In the genomic region with DNA sequence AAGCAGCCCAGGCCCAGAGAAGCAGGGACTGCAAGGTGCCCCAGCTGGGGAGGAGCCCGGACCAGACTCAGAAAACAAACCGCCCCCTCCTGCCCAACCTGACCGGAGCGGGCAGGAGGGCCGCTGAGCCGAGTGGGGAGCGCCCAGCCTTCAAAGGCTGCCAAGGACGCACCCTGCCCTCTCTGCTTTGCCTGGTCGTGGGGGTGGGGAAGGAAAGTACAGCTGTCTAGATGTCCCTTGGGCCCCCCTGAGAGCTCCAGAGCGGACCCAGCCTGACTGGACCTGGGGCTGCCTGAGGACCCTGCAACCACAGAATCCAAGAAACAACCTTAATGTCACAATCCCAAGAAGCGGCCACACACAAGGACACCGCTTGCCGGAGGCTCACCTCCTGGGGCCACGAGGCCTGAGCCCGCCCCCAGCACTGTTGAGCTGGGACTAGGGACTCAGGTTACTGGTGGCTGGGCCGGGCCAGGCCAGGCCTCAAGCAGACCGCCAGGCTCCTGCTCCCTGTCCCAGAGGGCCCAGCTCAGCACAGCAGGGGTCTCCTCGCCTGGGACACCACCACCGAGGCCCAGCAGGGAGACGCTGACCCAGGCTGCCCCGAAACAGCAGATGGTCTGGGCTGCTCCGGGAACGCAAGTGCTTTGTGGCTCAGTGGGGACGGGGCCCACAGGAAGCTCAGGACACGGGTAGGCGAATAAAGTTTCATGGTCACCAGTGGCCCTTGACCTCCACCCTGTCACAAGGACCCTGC, we compare ENCODE assay signal across 8 cellular contexts. TPM values are rescaled to one million over a fixed set of nuclear protein-coding genes. Genes with fewer than 3 reads are reported as not detected.
DNase-seq lines count a peak whose midpoint lies in the region; ATAC-seq, FAIRE-seq and TF ChIP-seq lines count a peak whose summit lies in the region.

No MANE protein-coding gene starts in this region.

- no peak; the same call in 1 of the 2 replicates for TF ChIP-seq RAD21 in HepG2 (CRISPR knock-in tag; IDR thresholded peaks at IDR 0.05)

- peak overlapping the region; percentile 91 for H3K4me2 ChIP-seq in HepG2 (ENCODE audit: low read depth, low read length)

- peak in 1 of 2 experiments; percentile 47; a peak in 1 of 4 replicates for TF ChIP-seq POLR2A in HepG2 (IDR thresholded peaks at IDR 0.05; ENCODE audit: insufficient read depth in 1 of 2, low read depth in 2 of 2, low read length in 2 of 2)

- H3K9me3 ChIP-seq in AG04450 (ENCODE audit: control insufficient read depth, insufficient read depth, low read length) (no peaks in the 10 kb centered on the region; the same call in 1 of the 2 replicates), HUES6 (ENCODE audit: control insufficient read depth, insufficient read depth, low read depth, low read length) (no peaks in the 10 kb centered on the region), HepG2 (ENCODE audit: low read length) (no peaks in the 10 kb centered on the region)

- H3K36me3 ChIP-seq in HUES6 (ENCODE audit: control insufficient read depth, insufficient read depth, low read length) = 0 out of 2 replicates have a peak, but pooled peaks cover 3% of the 10 kb centered on the region
- no peaks in the 10 kb centered on the region for H3K36me3 ChIP-seq in HepG2 (replicated peaks in 1 of 2; ENCODE audit: control insufficient read depth in 1 of 2, insufficient read depth in 2 of 2, low read length in 2 of 2)

- H3K4me1 Mint-ChIP-seq in brain (peaks cover 25% of the 10 kb centered on the region), type B pancreatic cell (ENCODE audit: unreplicated experiment) (peaks cover 17% of the 10 kb centered on the region)

- peak overlapping the region; percentile 74 for H3K4me3 ChIP-seq in AG04450 (ENCODE audit: low read depth, low read length)
- peak overlapping the region; percentile 77 for H3K4me3 ChIP-seq in HUES6 (ENCODE audit: low read depth, low read length)
- peak overlapping the region; percentile 79 to 89 (median 85) for H3K4me3 ChIP-seq in HepG2 (replicated peaks in 1 of 3; ENCODE audit: insufficient read depth in 1 of 3, low read depth in 2 of 3, low read length in 3 of 3)

- H3K9ac ChIP-seq in HUES6 (ENCODE audit: low read length) (peak overlapping the region; percentile 72), HepG2 (ENCODE audit: insufficient read depth, low read depth, low read length) (peak overlapping the region; percentile 91)

- H3K27ac Mint-ChIP-seq in brain (peak overlapping the region in 4 of 5 experiments; percentile 35 to 79 (median 62)), type B pancreatic cell (peak overlapping the region; percentile 46)

- no peak overlapping the region for H2AFZ ChIP-seq in HepG2 (ENCODE audit: low read length)

- BruUV-seq in HepG2 (replicated peaks; lab: Mats Ljungman, UMichigan) = TSS peak; percentile 68

- H3K27me3 ChIP-seq in AG04450 (ENCODE audit: control insufficient read depth, insufficient read depth, low read length) (no peaks in the 10 kb centered on the region), HUES6 (ENCODE audit: control insufficient read depth, insufficient read depth, low read length) (peaks cover 4% of the 10 kb centered on the region; the same call in 1 of the 2 replicates), HepG2 (ENCODE audit: control insufficient read depth in 1 of 2, insufficient read depth in 2 of 2, low read length in 2 of 2) (no peaks in the 10 kb centered on the region)

- H3K36me3 Mint-ChIP-seq in brain (no peaks in the 10 kb centered on the region), type B pancreatic cell (no peaks in the 10 kb centered on the region)

- H3K4me1 ChIP-seq in HUES6 (ENCODE audit: control insufficient read depth, insufficient read depth, low read length) (peaks cover 25% of the 10 kb centered on the region), HepG2 (ENCODE audit: insufficient read depth, low read length) (peaks cover 58% of the 10 kb centered on the region)

- TF ChIP-seq EP300 in HepG2 (IDR thresholded peaks at IDR 0.05; ENCODE audit: low read depth in 2 of 2, low read length in 2 of 2) (peak in 1 of 2 experiments; percentile 24; a peak in 1 of 4 replicates), HepG2 (CRISPR knock-in tag; IDR thresholded peaks at IDR 0.05; ENCODE audit: borderline replicate concordance) (no peak)

- peak; percentile 46 for FAIRE-seq in HepG2 (lab: Jason Lieb, UNC)

- peak; percentile 74 for ATAC-seq in HepG2
- no peak for ATAC-seq in HG03097 (IDR thresholded peaks at IDR 0.05; ENCODE audit: low FRiP score, unreplicated experiment)
- no peak for ATAC-seq in HG03135 (IDR thresholded peaks at IDR 0.05; ENCODE audit: unreplicated experiment)

- TF ChIP-seq CTCF in AG04450 (IDR thresholded peaks at IDR 0.05; ENCODE audit: low read depth, low read length) = no peak
- TF ChIP-seq CTCF in brain (conservative IDR thresholded peaks at IDR 0.05) = no peak
- no peak; the same call in 1 of the 2 replicates for TF ChIP-seq CTCF in HepG2 (CRISPR knock-in tag; IDR thresholded peaks at IDR 0.05)
- TF ChIP-seq CTCF in type B pancreatic cell (conservative IDR thresholded peaks at IDR 0.05) = no peak

- H3K27me3 Mint-ChIP-seq in brain (peaks cover 11% of the 10 kb centered on the region), type B pancreatic cell (peaks cover 5% of the 10 kb centered on the region)

- in situ Hi-C loops in HepG2 (cut with HindIII; ENCODE audit: extremely low pct_ligation_motif_present, low pct_unique_long_range_greater_than_20kb) = no loop called here

- POLR2A ChIA-PET in AG04450 (lab: Yijun Ruan, JAX) = interaction anchor here (1.7 to 1.9 kb wide), 2 partner anchors 10 to 27 kb away, joined by 7 to 12 read pairs; partner anchors contain the start of genes AURKAIP1 and MXRA8
- POLR2A ChIA-PET in HepG2 (lab: Yijun Ruan, JAX) = interaction anchor here (0.8 to 2.7 kb wide), 17 partner anchors 10 to 157 kb away, joined by 3 to 38 read pairs (median 6); partner anchors contain the start of genes AURKAIP1, CCNL2, MXRA8 and TAS1R3

- CTCF ChIA-PET in AG04450 (lab: Charles Lee) = interaction anchor here (0.8 to 1.2 kb wide), 4 partner anchors 13 to 226 kb away, joined by 3 to 6 read pairs (median 3); no protein-coding TSS in a partner anchor
- CTCF ChIA-PET in HepG2 (lab: Yijun Ruan, JAX; ENCODE audit: low intra/inter-chr PET ratio, low total read pairs) = no interaction called here

- DNase-seq in AG04450 (ENCODE audit: low read depth, low spot score) (no peak), HepG2 (ENCODE audit: low spot score) (peak; percentile 72), type B pancreatic cell (ENCODE audit: extremely low spot score, unreplicated experiment) (no peak), DMS79 treated with DMSO at 0.1 percent for 48 hours (lab: John Stamatoyannopoulos, UW) (no peak)

- H4K20me1 ChIP-seq in HepG2 (ENCODE audit: insufficient read depth, low read length) = peaks cover 29% of the 10 kb centered on the region; the same call in 1 of the 2 replicates

- H3K4me3 Mint-ChIP-seq in brain (peak overlapping the region; percentile 81 to 87 (median 82)), type B pancreatic cell (peak overlapping the region; percentile 85)

- intact Hi-C loops in HepG2 (cut with micrococcal nuclease; ENCODE audit: unreplicated experiment) = loop anchor here (1.0 kb wide), 1 partner anchor 24 kb away; no protein-coding TSS in a partner anchor

- H3K9me3 Mint-ChIP-seq in brain = no peaks in the 10 kb centered on the region
- H3K9me3 Mint-ChIP-seq in type B pancreatic cell = no peaks in the 10 kb centered on the region

- H3K27ac ChIP-seq in AG04450 (ENCODE audit: low read depth, low read length) = peak overlapping the region; percentile 2
- H3K27ac ChIP-seq in HUES6 (ENCODE audit: low read depth, low read length) = no peak overlapping the region
- H3K27ac ChIP-seq in HepG2 (ENCODE audit: extremely low read length, insufficient read depth, low read length) = peak overlapping the region; percentile 82

- 0% methylated on average over 9 of the region's 26 CpGs for WGBS in HepG2 (ENCODE audit: low lambda C conversion rate)

- H3K79me2 ChIP-seq in HepG2 (ENCODE audit: insufficient read depth, low read length) = peaks cover 48% of the 10 kb centered on the region

RNA-seq across cellular contexts. Expression of gene DVL1, which starts 1.4 kb away (rescaled TPM):
- 8.9 and 13.6 TPM in 2 replicates for polyA plus RNA-seq in AG04450 (2011; rRNA removed)
- 7.7 and 9.2 TPM in 2 replicates for polyA minus RNA-seq in AG04450 (2011; rRNA and poly(A)+ RNA removed)
- 61.7 TPM for polyA plus RNA-seq in brain (ENCODE audit: insufficient read depth, low read depth, low replicate concordance)
- 42.8 and 60.4 TPM in 2 replicates for total RNA-seq in HepG2 (2016; rRNA removed; fragmentation: Illumina TruSeq; extraction: Trizol)
- 36.3 and 41.3 TPM in 2 replicates for total RNA-seq in HepG2 (2016; cell fraction: cytosol; rRNA removed; fragmentation: Illumina TruSeq; extraction: Trizol; ENCODE audit: low read depth)
- 36.7 and 61.0 TPM in 2 replicates for total RNA-seq in HepG2 (2016; cell fraction: insoluble cytoplasmic fraction; rRNA removed; fragmentation: Illumina TruSeq; extraction: Trizol)
- total RNA-seq in HepG2 (2016; cell fraction: membrane; rRNA removed; fragmentation: Illumina TruSeq; extraction: Trizol) = 84.2 and 90.2 TPM in 2 replicates
- 38.1 and 46.4 TPM in 2 replicates for total RNA-seq in HepG2 (2016; cell fraction: nucleus; rRNA removed; fragmentation: Illumina TruSeq; extraction: Trizol)
- polyA plus RNA-seq in HepG2 (2011; rRNA removed) = 30.8 and 49.5 TPM in 2 replicates
- 25.9 and 50.1 TPM in 2 replicates for polyA plus RNA-seq in HepG2 (2011; cell fraction: cytosol; rRNA removed)
- polyA plus RNA-seq in HepG2 (2011; cell fraction: nucleus; rRNA removed) = 153 and 204 TPM in 2 replicates
- polyA plus RNA-seq in HepG2 (2012) = 29.7 and 38.8 TPM in 2 replicates
- polyA plus RNA-seq in HepG2 (2016; cell fraction: cytosol; fragmentation: Illumina TruSeq; extraction: Trizol; ENCODE audit: low read depth) = 26.3 and 31.1 TPM in 2 replicates
- polyA plus RNA-seq in HepG2 (2016; cell fraction: insoluble cytoplasmic fraction; fragmentation: Illumina TruSeq; extraction: Trizol; ENCODE audit: low read depth) = 34.3 and 36.1 TPM in 2 replicates
- polyA plus RNA-seq in HepG2 (2016; cell fraction: membrane; fragmentation: Illumina TruSeq; extraction: Trizol; ENCODE audit: low read depth) = 54.8 and 63.5 TPM in 2 replicates
- polyA plus RNA-seq in HepG2 (2016; cell fraction: nucleus; fragmentation: Illumina TruSeq; extraction: Trizol; ENCODE audit: insufficient read depth, low read depth) = 84.5 and 84.8 TPM in 2 replicates
- polyA minus RNA-seq in HepG2 (2011; rRNA and poly(A)+ RNA removed; ENCODE audit: low replicate concordance) = 41.6 and 83.7 TPM in 2 replicates
- polyA minus RNA-seq in HepG2 (2011; cell fraction: cytosol; rRNA and poly(A)+ RNA removed) = 26.2 and 33.4 TPM in 2 replicates
- polyA minus RNA-seq in HepG2 (2011; cell fraction: nucleus; rRNA and poly(A)+ RNA removed) = 27.6 and 29.8 TPM in 2 replicates
- total RNA-seq in type B pancreatic cell (ENCODE audit: low replicate concordance) = 62.8 and 63.5 TPM in 2 replicates

RNA-seq across cellular contexts. Expression of gene MXRA8, which starts 10.5 kb away (rescaled TPM):
- 186 and 275 TPM in 2 replicates for polyA plus RNA-seq in AG04450 (2011; rRNA removed)
- 171 and 233 TPM in 2 replicates for polyA minus RNA-seq in AG04450 (2011; rRNA and poly(A)+ RNA removed)
- 10.2 TPM for polyA plus RNA-seq in brain (ENCODE audit: insufficient read depth, low read depth, low replicate concordance)
- total RNA-seq in HepG2 (2016; rRNA removed; fragmentation: Illumina TruSeq; extraction: Trizol) = 5.4 and 19.8 TPM in 2 replicates
- 4.4 and 6.1 TPM in 2 replicates for total RNA-seq in HepG2 (2016; cell fraction: cytosol; rRNA removed; fragmentation: Illumina TruSeq; extraction: Trizol; ENCODE audit: low read depth)
- 5.2 and 18.5 TPM in 2 replicates for total RNA-seq in HepG2 (2016; cell fraction: insoluble cytoplasmic fraction; rRNA removed; fragmentation: Illumina TruSeq; extraction: Trizol)
- total RNA-seq in HepG2 (2016; cell fraction: membrane; rRNA removed; fragmentation: Illumina TruSeq; extraction: Trizol) = 9.0 and 10.5 TPM in 2 replicates
- total RNA-seq in HepG2 (2016; cell fraction: nucleus; rRNA removed; fragmentation: Illumina TruSeq; extraction: Trizol) = 15.6 and 22.5 TPM in 2 replicates
- 44.8 and 71.0 TPM in 2 replicates for polyA plus RNA-seq in HepG2 (2011; rRNA removed)
- 35.7 and 49.1 TPM in 2 replicates for polyA plus RNA-seq in HepG2 (2011; cell fraction: cytosol; rRNA removed)
- 279 and 296 TPM in 2 replicates for polyA plus RNA-seq in HepG2 (2011; cell fraction: nucleus; rRNA removed)
- 22.6 and 42.3 TPM in 2 replicates for polyA plus RNA-seq in HepG2 (2012)
- 4.9 and 5.3 TPM in 2 replicates for polyA plus RNA-seq in HepG2 (2016; cell fraction: cytosol; fragmentation: Illumina TruSeq; extraction: Trizol; ENCODE audit: low read depth)
- 6.0 and 9.7 TPM in 2 replicates for polyA plus RNA-seq in HepG2 (2016; cell fraction: insoluble cytoplasmic fraction; fragmentation: Illumina TruSeq; extraction: Trizol; ENCODE audit: low read depth)
- 10.7 and 11.1 TPM in 2 replicates for polyA plus RNA-seq in HepG2 (2016; cell fraction: membrane; fragmentation: Illumina TruSeq; extraction: Trizol; ENCODE audit: low read depth)
- 56.0 and 64.0 TPM in 2 replicates for polyA plus RNA-seq in HepG2 (2016; cell fraction: nucleus; fragmentation: Illumina TruSeq; extraction: Trizol; ENCODE audit: insufficient read depth, low read depth)
- 0.26 and 46.5 TPM in 2 replicates for polyA minus RNA-seq in HepG2 (2011; rRNA and poly(A)+ RNA removed; ENCODE audit: low replicate concordance)
- 16.7 and 21.9 TPM in 2 replicates for polyA minus RNA-seq in HepG2 (2011; cell fraction: cytosol; rRNA and poly(A)+ RNA removed)
- polyA minus RNA-seq in HepG2 (2011; cell fraction: nucleus; rRNA and poly(A)+ RNA removed) = 11.8 and 16.9 TPM in 2 replicates
- 17.6 and 78.1 TPM in 2 replicates for total RNA-seq in type B pancreatic cell (ENCODE audit: low replicate concordance)

RNA-seq across cellular contexts. Expression of gene TAS1R3, which starts 16.8 kb away (rescaled TPM):
- polyA plus RNA-seq in AG04450 (2011; rRNA removed) (0.10 and 0.11 TPM in 2 replicates), brain (ENCODE audit: insufficient read depth, low read depth, low replicate concordance) (0.24 TPM), HepG2 (2011; rRNA removed) (0.13 and 0.20 TPM in 2 replicates)
- 0.04 and 0.09 TPM in 2 replicates for polyA minus RNA-seq in AG04450 (2011; rRNA and poly(A)+ RNA removed)
- total RNA-seq in HepG2 (2016; rRNA removed; fragmentation: Illumina TruSeq; extraction: Trizol) (0.15 TPM in 1 of 2 replicates, not detected in the other), type B pancreatic cell (ENCODE audit: low replicate concordance) (0.83 and 0.89 TPM in 2 replicates)
- total RNA-seq in HepG2 (2016; cell fraction: cytosol; rRNA removed; fragmentation: Illumina TruSeq; extraction: Trizol; ENCODE audit: low read depth) = not detected in 2 replicates
- total RNA-seq in HepG2 (2016; cell fraction: insoluble cytoplasmic fraction; rRNA removed; fragmentation: Illumina TruSeq; extraction: Trizol) = 0.13 TPM in 1 of 2 replicates, not detected in the other
- total RNA-seq in HepG2 (2016; cell fraction: membrane; rRNA removed; fragmentation: Illumina TruSeq; extraction: Trizol) = not detected in 2 replicates
- 0.12 and 0.25 TPM in 2 replicates for total RNA-seq in HepG2 (2016; cell fraction: nucleus; rRNA removed; fragmentation: Illumina TruSeq; extraction: Trizol)
- polyA plus RNA-seq in HepG2 (2011; cell fraction: cytosol; rRNA removed) = 0.13 and 0.21 TPM in 2 replicates
- 1.5 and 2.4 TPM in 2 replicates for polyA plus RNA-seq in HepG2 (2011; cell fraction: nucleus; rRNA removed)
- polyA plus RNA-seq in HepG2 (2012) = 0.17 TPM in 2 replicates
- polyA plus RNA-seq in HepG2 (2016; cell fraction: cytosol; fragmentation: Illumina TruSeq; extraction: Trizol; ENCODE audit: low read depth) = not detected in 2 replicates
- not detected in 2 replicates for polyA plus RNA-seq in HepG2 (2016; cell fraction: insoluble cytoplasmic fraction; fragmentation: Illumina TruSeq; extraction: Trizol; ENCODE audit: low read depth)
- polyA plus RNA-seq in HepG2 (2016; cell fraction: membrane; fragmentation: Illumina TruSeq; extraction: Trizol; ENCODE audit: low read depth) = 0.07 TPM in 1 of 2 replicates, not detected in the other
- polyA plus RNA-seq in HepG2 (2016; cell fraction: nucleus; fragmentation: Illumina TruSeq; extraction: Trizol; ENCODE audit: insufficient read depth, low read depth) = 0.25 and 0.30 TPM in 2 replicates
- 1.2 TPM in 2 replicates for polyA minus RNA-seq in HepG2 (2011; rRNA and poly(A)+ RNA removed; ENCODE audit: low replicate concordance)
- 0.20 and 0.26 TPM in 2 replicates for polyA minus RNA-seq in HepG2 (2011; cell fraction: cytosol; rRNA and poly(A)+ RNA removed)
- polyA minus RNA-seq in HepG2 (2011; cell fraction: nucleus; rRNA and poly(A)+ RNA removed) = 0.64 and 0.75 TPM in 2 replicates

RNA-seq across cellular contexts. Expression of gene CPTP, which starts 23.2 kb away (rescaled TPM):
- 7.1 and 9.5 TPM in 2 replicates for polyA plus RNA-seq in AG04450 (2011; rRNA removed)
- 5.0 and 6.2 TPM in 2 replicates for polyA minus RNA-seq in AG04450 (2011; rRNA and poly(A)+ RNA removed)
- 28.2 TPM for polyA plus RNA-seq in brain (ENCODE audit: insufficient read depth, low read depth, low replicate concordance)
- 7.2 and 9.3 TPM in 2 replicates for total RNA-seq in HepG2 (2016; rRNA removed; fragmentation: Illumina TruSeq; extraction: Trizol)
- 6.9 and 8.7 TPM in 2 replicates for total RNA-seq in HepG2 (2016; cell fraction: cytosol; rRNA removed; fragmentation: Illumina TruSeq; extraction: Trizol; ENCODE audit: low read depth)
- total RNA-seq in HepG2 (2016; cell fraction: insoluble cytoplasmic fraction; rRNA removed; fragmentation: Illumina TruSeq; extraction: Trizol) = 6.2 and 9.8 TPM in 2 replicates
- total RNA-seq in HepG2 (2016; cell fraction: membrane; rRNA removed; fragmentation: Illumina TruSeq; extraction: Trizol) = 15.1 and 19.3 TPM in 2 replicates
- total RNA-seq in HepG2 (2016; cell fraction: nucleus; rRNA removed; fragmentation: Illumina TruSeq; extraction: Trizol) = 7.2 and 8.0 TPM in 2 replicates
- 5.5 and 8.0 TPM in 2 replicates for polyA plus RNA-seq in HepG2 (2011; rRNA removed)
- 7.7 and 13.2 TPM in 2 replicates for polyA plus RNA-seq in HepG2 (2011; cell fraction: cytosol; rRNA removed)
- polyA plus RNA-seq in HepG2 (2011; cell fraction: nucleus; rRNA removed) = 11.5 and 12.6 TPM in 2 replicates
- polyA plus RNA-seq in HepG2 (2012) = 7.1 and 9.6 TPM in 2 replicates
- polyA plus RNA-seq in HepG2 (2016; cell fraction: cytosol; fragmentation: Illumina TruSeq; extraction: Trizol; ENCODE audit: low read depth) = 12.5 and 15.0 TPM in 2 replicates
- 13.9 and 15.2 TPM in 2 replicates for polyA plus RNA-seq in HepG2 (2016; cell fraction: insoluble cytoplasmic fraction; fragmentation: Illumina TruSeq; extraction: Trizol; ENCODE audit: low read depth)
- polyA plus RNA-seq in HepG2 (2016; cell fraction: membrane; fragmentation: Illumina TruSeq; extraction: Trizol; ENCODE audit: low read depth) = 23.5 and 26.0 TPM in 2 replicates
- polyA plus RNA-seq in HepG2 (2016; cell fraction: nucleus; fragmentation: Illumina TruSeq; extraction: Trizol; ENCODE audit: insufficient read depth, low read depth) = 16.7 and 16.9 TPM in 2 replicates
- 9.3 and 18.2 TPM in 2 replicates for polyA minus RNA-seq in HepG2 (2011; rRNA and poly(A)+ RNA removed; ENCODE audit: low replicate concordance)
- 13.4 and 15.4 TPM in 2 replicates for polyA minus RNA-seq in HepG2 (2011; cell fraction: cytosol; rRNA and poly(A)+ RNA removed)
- polyA minus RNA-seq in HepG2 (2011; cell fraction: nucleus; rRNA and poly(A)+ RNA removed) = 9.8 and 11.6 TPM in 2 replicates
- total RNA-seq in type B pancreatic cell (ENCODE audit: low replicate concordance) = 24.2 and 28.5 TPM in 2 replicates

RNA-seq across cellular contexts. Expression of gene INTS11, which starts 23.4 kb away (rescaled TPM):
- polyA plus RNA-seq in AG04450 (2011; rRNA removed) = 52.8 and 69.5 TPM in 2 replicates
- 103 and 131 TPM in 2 replicates for polyA minus RNA-seq in AG04450 (2011; rRNA and poly(A)+ RNA removed)
- polyA plus RNA-seq in brain (ENCODE audit: insufficient read depth, low read depth, low replicate concordance) = 97.8 TPM
- 46.4 and 52.8 TPM in 2 replicates for total RNA-seq in HepG2 (2016; rRNA removed; fragmentation: Illumina TruSeq; extraction: Trizol)
- 23.1 and 23.4 TPM in 2 replicates for total RNA-seq in HepG2 (2016; cell fraction: cytosol; rRNA removed; fragmentation: Illumina TruSeq; extraction: Trizol; ENCODE audit: low read depth)
- total RNA-seq in HepG2 (2016; cell fraction: insoluble cytoplasmic fraction; rRNA removed; fragmentation: Illumina TruSeq; extraction: Trizol) = 37.6 and 53.6 TPM in 2 replicates
- total RNA-seq in HepG2 (2016; cell fraction: membrane; rRNA removed; fragmentation: Illumina TruSeq; extraction: Trizol) = 22.1 and 22.9 TPM in 2 replicates
- 43.7 and 54.4 TPM in 2 replicates for total RNA-seq in HepG2 (2016; cell fraction: nucleus; rRNA removed; fragmentation: Illumina TruSeq; extraction: Trizol)
- 94.8 and 104 TPM in 2 replicates for polyA plus RNA-seq in HepG2 (2011; rRNA removed)
- 80.0 and 107 TPM in 2 replicates for polyA plus RNA-seq in HepG2 (2011; cell fraction: cytosol; rRNA removed)
- 412 and 553 TPM in 2 replicates for polyA plus RNA-seq in HepG2 (2011; cell fraction: nucleus; rRNA removed)
- polyA plus RNA-seq in HepG2 (2012) = 69.0 and 86.1 TPM in 2 replicates
- 11.0 and 11.1 TPM in 2 replicates for polyA plus RNA-seq in HepG2 (2016; cell fraction: cytosol; fragmentation: Illumina TruSeq; extraction: Trizol; ENCODE audit: low read depth)
- 38.3 and 53.4 TPM in 2 replicates for polyA plus RNA-seq in HepG2 (2016; cell fraction: insoluble cytoplasmic fraction; fragmentation: Illumina TruSeq; extraction: Trizol; ENCODE audit: low read depth)
- 14.8 and 15.0 TPM in 2 replicates for polyA plus RNA-seq in HepG2 (2016; cell fraction: membrane; fragmentation: Illumina TruSeq; extraction: Trizol; ENCODE audit: low read depth)
- 173 and 181 TPM in 2 replicates for polyA plus RNA-seq in HepG2 (2016; cell fraction: nucleus; fragmentation: Illumina TruSeq; extraction: Trizol; ENCODE audit: insufficient read depth, low read depth)
- 120 and 176 TPM in 2 replicates for polyA minus RNA-seq in HepG2 (2011; rRNA and poly(A)+ RNA removed; ENCODE audit: low replicate concordance)
- polyA minus RNA-seq in HepG2 (2011; cell fraction: cytosol; rRNA and poly(A)+ RNA removed) = 37.5 and 38.1 TPM in 2 replicates
- polyA minus RNA-seq in HepG2 (2011; cell fraction: nucleus; rRNA and poly(A)+ RNA removed) = 64.4 and 69.0 TPM in 2 replicates
- 127 and 138 TPM in 2 replicates for total RNA-seq in type B pancreatic cell (ENCODE audit: low replicate concordance)
